Comparison of ENCODE assay signal across 17 cellular contexts in genomic region chr1:211359876-211360275, GRCh38. TPM values are rescaled to one million over a fixed set of nuclear protein-coding genes. Genes with fewer than 3 reads are reported as not detected.
A peak's percentile ranks its signal among the peaks of the same experiment; 100 is the strongest.
DNase-seq lines count a peak whose midpoint lies in the region; ATAC-seq and TF ChIP-seq lines count a peak whose summit lies in the region.
"Had no signal": no experiment of that assay in that cellular context is flagged by ENCODE, and none has a peak within 500 bp of the region (broad histone marks: within the 10 kb centered on the region; RNA-seq: fewer than 3 reads in every experiment).

No MANE protein-coding gene starts in this region.

- no peak overlapping the region for H3K4me3 ChIP-seq in lower leg skin (ENCODE audit: low read depth, poor library complexity, severe bottlenecking)
- H3K4me3 ChIP-seq: right lobe of liver had no signal

- POLR2A ChIA-PET in activated CD4-positive, alpha-beta memory T cell treated with anti-CD3 and anti-CD28 coated beads, Interleukin-2, amount 10 ng/mL, durations not matched to agents 7 days and 5 days (lab: Charles Lee), result interaction anchor here (1.1 to 4.2 kb wide), 4 partner anchors 17 to 99 kb away, joined by 3 to 31 read pairs (median 6); partner anchors contain the start of gene TRAF5

- WGBS in lower leg skin, 2 donors, result 84% methylated on average over 3 of the region's 3 CpGs

- peak; percentile 13 for DNase-seq in HT1080 (ENCODE audit: low read depth)
- no peak for DNase-seq in activated CD4-positive, alpha-beta memory T cell treated with anti-CD3 and anti-CD28 coated beads, Interleukin-2, amount 10 ng/mL, durations not matched to agents 7 days and 5 days
- peak; percentile 44 for DNase-seq in dermis blood vessel endothelial cell
- DNase-seq in stimulated activated effector memory CD8-positive, alpha-beta T cell treated with anti-CD3 and anti-CD28 coated beads, Interleukin-12 subunit alpha, Interleukin-12 subunit beta, amount 100 ng/mL, for 72 hours (ENCODE audit: low spot score in 2 of 2), result no peak
- no peak for DNase-seq in GM03348 (ENCODE audit: low spot score)
- no peak for DNase-seq in lower leg skin (ENCODE audit: low spot score in 2 of 2)
- DNase-seq: activated CD8-positive, alpha-beta memory T cell treated with anti-CD3 and anti-CD28 coated beads, Interleukin-2, amount 50 U/mL, for 4 hours; DMS153; endodermal cell; KG1; midbrain; NCI-H1092 treated with DMSO at 0.1 percent for 48 hours; NCI-H526; right lobe of liver; SIG-M5 had no signal

- no peaks in the 10 kb centered on the region for H3K27me3 Mint-ChIP-seq in activated CD4-positive, alpha-beta memory T cell treated with anti-CD3 and anti-CD28 coated beads, Interleukin-2, amount 10 ng/mL, durations not matched to agents 7 days and 5 days

- H3K9me3 Mint-ChIP-seq in activated CD4-positive, alpha-beta memory T cell treated with anti-CD3 and anti-CD28 coated beads, Interleukin-2, amount 10 ng/mL, durations not matched to agents 7 days and 5 days, result no peaks in the 10 kb centered on the region
- H3K9me3 Mint-ChIP-seq in stimulated activated effector memory CD8-positive, alpha-beta T cell treated with anti-CD3 and anti-CD28 coated beads, Interleukin-12 subunit alpha, Interleukin-12 subunit beta, amount 100 ng/mL, for 72 hours, result no peaks in the 10 kb centered on the region
- H3K9me3 Mint-ChIP-seq: activated naive CD4-positive, alpha-beta T cell treated with anti-CD3 and anti-CD28 coated beads, Interleukin-2, amount 50 U/mL, for 72 hours; endodermal cell had no signal

- CTCF ChIA-PET in activated CD4-positive, alpha-beta memory T cell treated with anti-CD3 and anti-CD28 coated beads, Interleukin-2, amount 10 ng/mL, durations not matched to agents 7 days and 5 days (lab: Charles Lee), result interaction anchor here (0.6 kb wide), 1 partner anchor 120 kb away, joined by 5 read pairs; no protein-coding TSS in a partner anchor

- no peak for TF ChIP-seq POLR2A in lower leg skin (IDR thresholded peaks at IDR 0.05)

- H3K27ac Mint-ChIP-seq in activated CD4-positive, alpha-beta memory T cell treated with anti-CD3 and anti-CD28 coated beads, Interleukin-2, amount 10 ng/mL, durations not matched to agents 7 days and 5 days, result peak overlapping the region; percentile 74
- peak overlapping the region; percentile 75 for H3K27ac Mint-ChIP-seq in stimulated activated effector memory CD8-positive, alpha-beta T cell treated with anti-CD3 and anti-CD28 coated beads, Interleukin-12 subunit alpha, Interleukin-12 subunit beta, amount 100 ng/mL, for 72 hours
- H3K27ac Mint-ChIP-seq: endodermal cell had no signal

- no peak for ATAC-seq in stimulated activated effector memory CD8-positive, alpha-beta T cell treated with anti-CD3 and anti-CD28 coated beads, Interleukin-12 subunit alpha, Interleukin-12 subunit beta, amount 100 ng/mL, for 72 hours
- no peak for ATAC-seq in GM19455 (IDR thresholded peaks at IDR 0.05; ENCODE audit: unreplicated experiment)
- ATAC-seq: activated naive CD4-positive, alpha-beta T cell treated with anti-CD3 and anti-CD28 coated beads, Interleukin-2, amount 50 U/mL, for 72 hours; right lobe of liver had no signal

- intact Hi-C loops in lower leg skin (cut with DNase I; ENCODE audit: low total_unique reads), result no loop called here

- H3K4me3 Mint-ChIP-seq in activated CD4-positive, alpha-beta memory T cell treated with anti-CD3 and anti-CD28 coated beads, Interleukin-2, amount 10 ng/mL, durations not matched to agents 7 days and 5 days, result no peak overlapping the region
- H3K4me3 Mint-ChIP-seq in stimulated activated effector memory CD8-positive, alpha-beta T cell treated with anti-CD3 and anti-CD28 coated beads, Interleukin-12 subunit alpha, Interleukin-12 subunit beta, amount 100 ng/mL, for 72 hours, result no peak overlapping the region
- H3K4me3 Mint-ChIP-seq: endodermal cell had no signal

- no peak for TF ChIP-seq CTCF in lower leg skin (IDR thresholded peaks at IDR 0.05)

- peaks cover 53% of the 10 kb centered on the region for H3K36me3 Mint-ChIP-seq in activated CD4-positive, alpha-beta memory T cell treated with anti-CD3 and anti-CD28 coated beads, Interleukin-2, amount 10 ng/mL, durations not matched to agents 7 days and 5 days (ENCODE audit: low read depth)
- H3K36me3 Mint-ChIP-seq in stimulated activated effector memory CD8-positive, alpha-beta T cell treated with anti-CD3 and anti-CD28 coated beads, Interleukin-12 subunit alpha, Interleukin-12 subunit beta, amount 100 ng/mL, for 72 hours, result peaks cover 100% of the 10 kb centered on the region

- peaks cover 21% of the 10 kb centered on the region for H3K4me1 Mint-ChIP-seq in activated CD4-positive, alpha-beta memory T cell treated with anti-CD3 and anti-CD28 coated beads, Interleukin-2, amount 10 ng/mL, durations not matched to agents 7 days and 5 days
- peaks cover 37% of the 10 kb centered on the region for H3K4me1 Mint-ChIP-seq in stimulated activated effector memory CD8-positive, alpha-beta T cell treated with anti-CD3 and anti-CD28 coated beads, Interleukin-12 subunit alpha, Interleukin-12 subunit beta, amount 100 ng/mL, for 72 hours
- H3K4me1 Mint-ChIP-seq: endodermal cell had no signal

RNA-seq across cellular contexts. Expression of gene TRAF5, which starts 33.2 kb away (rescaled TPM):
- 5.1 and 6.5 TPM in 2 replicates for total RNA-seq in HT1080 (2014; rRNA removed; shearing (Covaris generic))
- polyA plus RNA-seq in HT1080 (2015; cell fraction: cytosol; rRNA removed), result 3.2 and 5.1 TPM in 2 replicates
- 23.7 and 32.3 TPM in 2 replicates for polyA plus RNA-seq in HT1080 (2015; cell fraction: nucleus; rRNA removed)
- total RNA-seq in activated CD4-positive, alpha-beta memory T cell treated with anti-CD3 and anti-CD28 coated beads, Interleukin-2, amount 10 ng/mL, durations not matched to agents 7 days and 5 days, result 10 to 100 TPM; 67.9 to 68.4 TPM
- total RNA-seq in dermis blood vessel endothelial cell (13.5 and 15.3 TPM in 2 replicates), lower leg skin (1 to 10 TPM; 1.5 to 3.9 (median 1.8) TPM)

Comparison
In these comparisons a context has a peak if more than half of its experiments do, and no peak if none do; other contexts are left out.
1. DNase-seq: peak in HT1080 (single experiment) and dermis blood vessel endothelial cell (single experiment); none in activated CD4-positive, alpha-beta memory T cell treated with anti-CD3 and anti-CD28 coated beads, Interleukin-2, amount 10 ng/mL, durations not matched to agents 7 days and 5 days (single experiment), stimulated activated effector memory CD8-positive, alpha-beta T cell treated with anti-CD3 and anti-CD28 coated beads, Interleukin-12 subunit alpha, Interleukin-12 subunit beta, amount 100 ng/mL, for 72 hours (0 of 2), GM03348 (single experiment) and lower leg skin (0 of 2).